Comparison of ENCODE assay signal across 10 cellular contexts in the genomic region with DNA sequence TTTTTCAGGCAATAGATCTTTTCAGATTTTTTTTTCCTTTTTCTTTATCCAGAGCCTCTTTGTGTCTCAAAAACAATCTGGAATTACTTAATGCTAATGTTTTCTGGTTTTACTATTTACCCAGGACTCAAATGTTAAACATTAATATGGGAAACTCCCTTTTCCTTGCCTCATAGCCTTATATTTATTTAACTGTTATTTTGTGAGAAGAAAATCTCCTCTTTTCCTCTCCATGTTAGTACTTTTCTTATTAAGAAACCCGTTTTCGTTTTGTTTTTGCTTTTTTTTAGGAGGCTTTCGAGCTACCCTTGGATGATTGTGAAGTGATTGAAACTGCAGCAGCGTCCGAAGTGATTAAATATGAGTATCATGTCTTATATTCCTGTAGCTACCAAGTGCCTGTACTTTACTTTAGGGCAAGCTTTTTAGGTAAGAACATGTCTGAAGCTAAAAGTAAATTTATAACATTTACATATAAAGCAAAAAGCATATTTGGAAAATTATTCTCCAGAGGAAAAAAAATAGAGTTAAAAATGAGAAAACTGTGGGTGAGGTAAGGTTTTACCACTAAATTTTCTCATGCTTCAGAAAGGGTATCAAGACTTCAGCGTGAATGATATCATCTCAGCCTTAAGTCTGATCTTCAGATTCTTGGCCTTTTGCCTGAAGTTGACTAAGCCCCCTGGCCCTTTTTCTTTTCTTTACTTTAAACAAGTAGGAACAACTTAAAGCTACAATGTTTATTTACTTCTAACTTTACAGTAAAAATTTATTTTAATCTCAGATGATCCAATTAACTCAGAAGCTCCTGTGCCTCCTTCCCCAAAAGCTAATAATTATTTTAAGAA.
DNase-seq lines count a peak whose midpoint lies in the region; ATAC-seq and TF ChIP-seq lines count a peak whose summit lies in the region.
"Had no signal": no experiment of that assay in that cellular context is flagged by ENCODE, and none has a peak within 500 bp of the region (broad histone marks: within the 10 kb centered on the region; RNA-seq: fewer than 3 reads in every experiment).

No MANE protein-coding gene starts in this region.

- no peaks in the 10 kb centered on the region for H3K36me3 ChIP-seq in left ventricle myocardium inferior
- H3K36me3 ChIP-seq in vagina: no peaks in the 10 kb centered on the region
- no peaks in the 10 kb centered on the region for H3K36me3 ChIP-seq in testis (ENCODE audit: low read depth, missing control alignments)

- BruUV-seq in MCF 10A (replicated peaks; lab: Mats Ljungman, UMichigan): TSS peak; percentile 10

- POLR2A ChIA-PET in MCF 10A (lab: Yijun Ruan, JAX): interaction anchor here (0.6 to 3.5 kb wide), 26 partner anchors 10 to 744 kb away, joined by 3 to 94 read pairs (median 6); a partner anchor contains a TSS

- no peaks in the 10 kb centered on the region for H3K36me3 Mint-ChIP-seq in MCF 10A (ENCODE audit: insufficient read depth, unreplicated experiment)

- intact Hi-C loops in left ventricle myocardium inferior (cut with micrococcal nuclease) (loop anchor here (10.0 kb wide), 1 partner anchor 740 kb away; no protein-coding TSS in a partner anchor), Right ventricle myocardium inferior (cut with DNase I) (loop anchor here (5.0 to 10.0 kb wide), 4 partner anchors 57 to 410 kb away; a partner anchor contains a TSS), MCF 10A (cut with micrococcal nuclease) (no loop called here), vagina (cut with DNase I) (loop anchor here (10.0 kb wide), 1 partner anchor 740 kb away; no protein-coding TSS in a partner anchor), testis (cut with DNase I; ENCODE audit: low total_unique reads) (loop anchor here (10.0 kb wide), 1 partner anchor 740 kb away; no protein-coding TSS in a partner anchor)

- no peaks in the 10 kb centered on the region for H3K27me3 Mint-ChIP-seq in MCF 10A (ENCODE audit: insufficient read depth, unreplicated experiment)
- H3K27me3 Mint-ChIP-seq: B cell had no signal

- H3K4me3 ChIP-seq in left ventricle myocardium inferior (no peak overlapping the region), vagina (no peak overlapping the region), testis (no peak overlapping the region)

- H3K4me1 Mint-ChIP-seq in MCF 10A (ENCODE audit: insufficient read depth, unreplicated experiment): peaks cover 49% of the 10 kb centered on the region
- H3K4me1 Mint-ChIP-seq: B cell had no signal

- DNase-seq in left ventricle myocardium inferior (no peak), Right ventricle myocardium inferior (ENCODE audit: missing footprints) (no peak), MCF 10A (ENCODE audit: unreplicated experiment) (peak; percentile 75), kidney tubule cell (ENCODE audit: low spot score) (peak; percentile 92), vagina (ENCODE audit: extremely low spot score in 2 of 2) (no peak), NCI-H510A treated with DMSO at 0.1 percent for 48 hours (lab: John Stamatoyannopoulos, UW) (no peak), testis (no peak), AG08396 (ENCODE audit: low spot score) (no peak)
- DNase-seq: cortex of kidney had no signal

- H3K4me1 ChIP-seq in left ventricle myocardium inferior (peaks cover 19% of the 10 kb centered on the region), vagina (peaks cover 22% of the 10 kb centered on the region), testis (peaks cover 6% of the 10 kb centered on the region)

- peak overlapping the region; percentile 11 for H3K4me3 Mint-ChIP-seq in MCF 10A (ENCODE audit: unreplicated experiment)
- H3K4me3 Mint-ChIP-seq: B cell had no signal

- H3K27me3 ChIP-seq in left ventricle myocardium inferior (ENCODE audit: low read depth): no peaks in the 10 kb centered on the region
- no peaks in the 10 kb centered on the region for H3K27me3 ChIP-seq in vagina
- no peaks in the 10 kb centered on the region for H3K27me3 ChIP-seq in testis

- no peak for TF ChIP-seq POLR2A in vagina (IDR thresholded peaks at IDR 0.05)
- TF ChIP-seq POLR2A in testis (IDR thresholded peaks at IDR 0.05): no peak

- no peaks in the 10 kb centered on the region for H3K9me3 ChIP-seq in left ventricle myocardium inferior (replicated peaks)
- H3K9me3 ChIP-seq in vagina: no peaks in the 10 kb centered on the region
- no peaks in the 10 kb centered on the region for H3K9me3 ChIP-seq in testis

- no peak for ATAC-seq in Right ventricle myocardium inferior

- CTCF ChIA-PET in MCF 10A (lab: Yijun Ruan, JAX): interaction anchor here (0.6 to 3.5 kb wide), 29 partner anchors 11 to 759 kb away, joined by 3 to 99 read pairs (median 6); a partner anchor contains a TSS

- H3K27ac Mint-ChIP-seq in MCF 10A (ENCODE audit: low read depth, unreplicated experiment): peak overlapping the region; percentile 88
- H3K27ac Mint-ChIP-seq: B cell had no signal

- H3K27ac ChIP-seq in left ventricle myocardium inferior (replicated peaks) (peak overlapping the region; percentile 61), vagina (peak overlapping the region; percentile 52), testis (no peak overlapping the region)

- TF ChIP-seq CTCF in left ventricle myocardium inferior (IDR thresholded peaks at IDR 0.05; ENCODE audit: borderline replicate concordance): no peak
- TF ChIP-seq CTCF in MCF 10A (IDR thresholded peaks at IDR 0.05; ENCODE audit: unreplicated experiment): no peak
- no peak for TF ChIP-seq CTCF in vagina (IDR thresholded peaks at IDR 0.05)
- TF ChIP-seq CTCF in testis (IDR thresholded peaks at IDR 0.05): no peak

- WGBS in testis, 2 donors: 69 to 79% methylated on average over 6 of the region's 6 CpGs

- H3K9me3 Mint-ChIP-seq in MCF 10A (ENCODE audit: unreplicated experiment): peaks cover 6% of the 10 kb centered on the region

Comparison
In these comparisons a context has a peak if more than half of its experiments do, and no peak if none do; other contexts are left out.
1. DNase-seq: peak in MCF 10A (single experiment) and kidney tubule cell (single experiment); none in left ventricle myocardium inferior (single experiment), Right ventricle myocardium inferior (single experiment), vagina (0 of 2), NCI-H510A treated with DMSO at 0.1 percent for 48 hours (single experiment), testis (single experiment) and AG08396 (single experiment).
2. H3K27ac ChIP-seq: peak in left ventricle myocardium inferior (single experiment) and vagina (single experiment); none in testis (0 of 2).